Comparison of ENCODE assay signal across 1 cellular context in the genomic region with DNA sequence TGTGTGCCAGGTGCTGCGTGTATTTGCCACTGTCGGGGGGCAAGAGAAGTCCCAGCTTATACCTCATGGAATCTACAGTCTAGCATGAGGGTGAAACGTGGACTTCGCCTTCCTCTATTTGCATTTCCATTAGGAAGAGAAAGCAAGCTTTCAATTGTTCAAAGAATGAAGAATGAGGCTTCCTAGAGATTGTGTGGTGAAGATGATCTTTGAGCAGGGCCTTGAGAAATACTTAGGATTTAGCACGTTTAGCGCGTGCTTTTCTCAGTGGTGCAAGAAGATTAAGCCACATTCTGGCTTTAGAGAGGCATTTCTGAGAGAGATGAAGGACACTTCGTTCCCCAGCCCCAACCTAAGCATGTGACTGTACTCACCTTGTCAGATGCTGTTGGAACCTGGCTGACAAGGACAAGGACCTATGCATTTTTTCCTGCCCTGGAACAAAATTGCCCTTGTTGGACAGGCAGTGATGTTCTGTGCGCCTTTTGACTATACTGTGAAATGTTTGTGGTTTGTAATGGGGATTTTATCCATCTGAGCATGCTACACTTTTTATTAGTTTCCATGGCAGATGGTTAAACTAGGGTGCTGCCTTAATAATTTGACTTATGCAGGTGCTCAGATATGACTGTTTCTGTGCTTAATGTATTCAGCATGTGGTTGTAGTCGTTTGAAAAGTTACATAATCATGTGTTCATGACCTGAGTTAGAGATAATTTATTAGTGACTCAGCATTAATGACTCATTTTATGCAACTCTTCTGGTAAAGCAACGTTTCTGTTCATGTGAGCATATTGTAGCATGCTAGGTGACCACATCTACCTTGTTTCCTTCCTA.
TF ChIP-seq lines count a peak whose summit lies in the region.

No MANE protein-coding gene starts in this region.

TF ChIP-seq in HepG2, 621 proteins besides CTCF, POLR2A, EP300 and RAD21 (continued from another document and continues in another):
- TF ChIP-seq, protein P1, sequence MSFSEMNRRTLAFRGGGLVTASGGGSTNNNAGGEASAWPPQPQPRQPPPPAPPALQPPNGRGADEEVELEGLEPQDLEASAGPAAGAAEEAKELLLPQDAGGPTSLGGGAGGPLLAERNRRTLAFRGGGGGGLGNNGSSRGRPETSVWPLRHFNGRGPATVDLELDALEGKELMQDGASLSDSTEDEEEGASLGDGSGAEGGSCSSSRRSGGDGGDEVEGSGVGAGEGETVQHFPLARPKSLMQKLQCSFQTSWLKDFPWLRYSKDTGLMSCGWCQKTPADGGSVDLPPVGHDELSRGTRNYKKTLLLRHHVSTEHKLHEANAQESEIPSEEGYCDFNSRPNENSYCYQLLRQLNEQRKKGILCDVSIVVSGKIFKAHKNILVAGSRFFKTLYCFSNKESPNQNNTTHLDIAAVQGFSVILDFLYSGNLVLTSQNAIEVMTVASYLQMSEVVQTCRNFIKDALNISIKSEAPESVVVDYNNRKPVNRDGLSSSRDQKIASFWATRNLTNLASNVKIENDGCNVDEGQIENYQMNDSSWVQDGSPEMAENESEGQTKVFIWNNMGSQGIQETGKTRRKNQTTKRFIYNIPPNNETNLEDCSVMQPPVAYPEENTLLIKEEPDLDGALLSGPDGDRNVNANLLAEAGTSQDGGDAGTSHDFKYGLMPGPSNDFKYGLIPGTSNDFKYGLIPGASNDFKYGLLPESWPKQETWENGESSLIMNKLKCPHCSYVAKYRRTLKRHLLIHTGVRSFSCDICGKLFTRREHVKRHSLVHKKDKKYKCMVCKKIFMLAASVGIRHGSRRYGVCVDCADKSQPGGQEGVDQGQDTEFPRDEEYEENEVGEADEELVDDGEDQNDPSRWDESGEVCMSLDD (CRISPR knock-in tag; IDR thresholded peaks at IDR 0.05; ENCODE audit: borderline replicate concordance), result peak; percentile 56; the same call in 1 of the 2 replicates
- TF ChIP-seq GMEB1 (CRISPR knock-in tag; IDR thresholded peaks at IDR 0.05; ENCODE audit: borderline replicate concordance), result no peak
- TF ChIP-seq, protein P2, sequence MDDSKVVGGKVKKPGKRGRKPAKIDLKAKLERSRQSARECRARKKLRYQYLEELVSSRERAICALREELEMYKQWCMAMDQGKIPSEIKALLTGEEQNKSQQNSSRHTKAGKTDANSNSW (CRISPR knock-in tag; IDR thresholded peaks at IDR 0.05; ENCODE audit: borderline replicate concordance), result no peak
- TF ChIP-seq ZNF615 (CRISPR knock-in tag; IDR thresholded peaks at IDR 0.05; ENCODE audit: borderline replicate concordance), result no peak; the same call in 1 of the 2 replicates
- peak; percentile 87 for TF ChIP-seq FOXA3 (CRISPR knock-in tag; IDR thresholded peaks at IDR 0.05)
- peak; percentile 33 to 65; a peak in 3 of 4 replicates for TF ChIP-seq HMGXB4 (CRISPR knock-in tag; IDR thresholded peaks at IDR 0.05; ENCODE audit: borderline replicate concordance in 1 of 2, low read depth in 1 of 2)
- peak; percentile 59; the same call in 1 of the 2 replicates for TF ChIP-seq MTA1 (CRISPR knock-in tag; IDR thresholded peaks at IDR 0.05; ENCODE audit: borderline replicate concordance)
- TF ChIP-seq ETV6 (CRISPR knock-in tag; conservative IDR thresholded peaks at IDR 0.05), result 0 out of 2 replicates have a peak, but pooled peaks have one; percentile 74
- TF ChIP-seq KAT7 (CRISPR knock-in tag; IDR thresholded peaks at IDR 0.05; ENCODE audit: borderline replicate concordance), result peak; percentile 68
- TF ChIP-seq ZC3H4 (CRISPR knock-in tag; IDR thresholded peaks at IDR 0.05; ENCODE audit: borderline replicate concordance), result peak; percentile 10; the same call in 1 of the 2 replicates
- peak; percentile 79 for TF ChIP-seq ZSCAN9 (CRISPR knock-in tag; IDR thresholded peaks at IDR 0.05; ENCODE audit: borderline replicate concordance)
- no peak for TF ChIP-seq NFE2 (CRISPR knock-in tag; IDR thresholded peaks at IDR 0.05)
- TF ChIP-seq SRSF9 (IDR thresholded peaks at IDR 0.05; ENCODE audit: borderline replicate concordance, insufficient read depth, low read depth, low read length, poor library complexity, severe bottlenecking), result no peak
- TF ChIP-seq NAIF1 (CRISPR knock-in tag; IDR thresholded peaks at IDR 0.05; ENCODE audit: borderline replicate concordance), result peak; percentile 82; the same call in 1 of the 2 replicates
- TF ChIP-seq, protein P3, sequence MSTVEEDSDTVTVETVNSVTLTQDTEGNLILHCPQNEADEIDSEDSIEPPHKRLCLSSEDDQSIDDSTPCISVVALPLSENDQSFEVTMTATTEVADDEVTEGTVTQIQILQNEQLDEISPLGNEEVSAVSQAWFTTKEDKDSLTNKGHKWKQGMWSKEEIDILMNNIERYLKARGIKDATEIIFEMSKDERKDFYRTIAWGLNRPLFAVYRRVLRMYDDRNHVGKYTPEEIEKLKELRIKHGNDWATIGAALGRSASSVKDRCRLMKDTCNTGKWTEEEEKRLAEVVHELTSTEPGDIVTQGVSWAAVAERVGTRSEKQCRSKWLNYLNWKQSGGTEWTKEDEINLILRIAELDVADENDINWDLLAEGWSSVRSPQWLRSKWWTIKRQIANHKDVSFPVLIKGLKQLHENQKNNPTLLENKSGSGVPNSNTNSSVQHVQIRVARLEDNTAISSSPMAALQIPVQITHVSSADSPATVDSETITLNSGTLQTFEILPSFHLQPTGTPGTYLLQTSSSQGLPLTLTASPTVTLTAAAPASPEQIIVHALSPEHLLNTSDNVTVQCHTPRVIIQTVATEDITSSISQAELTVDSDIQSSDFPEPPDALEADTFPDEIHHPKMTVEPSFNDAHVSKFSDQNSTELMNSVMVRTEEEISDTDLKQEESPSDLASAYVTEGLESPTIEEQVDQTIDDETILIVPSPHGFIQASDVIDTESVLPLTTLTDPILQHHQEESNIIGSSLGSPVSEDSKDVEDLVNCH (CRISPR knock-in tag; IDR thresholded peaks at IDR 0.05), result no peak
- no peak for TF ChIP-seq GLI4 (CRISPR knock-in tag; IDR thresholded peaks at IDR 0.05; ENCODE audit: borderline replicate concordance)
- TF ChIP-seq, protein P4, sequence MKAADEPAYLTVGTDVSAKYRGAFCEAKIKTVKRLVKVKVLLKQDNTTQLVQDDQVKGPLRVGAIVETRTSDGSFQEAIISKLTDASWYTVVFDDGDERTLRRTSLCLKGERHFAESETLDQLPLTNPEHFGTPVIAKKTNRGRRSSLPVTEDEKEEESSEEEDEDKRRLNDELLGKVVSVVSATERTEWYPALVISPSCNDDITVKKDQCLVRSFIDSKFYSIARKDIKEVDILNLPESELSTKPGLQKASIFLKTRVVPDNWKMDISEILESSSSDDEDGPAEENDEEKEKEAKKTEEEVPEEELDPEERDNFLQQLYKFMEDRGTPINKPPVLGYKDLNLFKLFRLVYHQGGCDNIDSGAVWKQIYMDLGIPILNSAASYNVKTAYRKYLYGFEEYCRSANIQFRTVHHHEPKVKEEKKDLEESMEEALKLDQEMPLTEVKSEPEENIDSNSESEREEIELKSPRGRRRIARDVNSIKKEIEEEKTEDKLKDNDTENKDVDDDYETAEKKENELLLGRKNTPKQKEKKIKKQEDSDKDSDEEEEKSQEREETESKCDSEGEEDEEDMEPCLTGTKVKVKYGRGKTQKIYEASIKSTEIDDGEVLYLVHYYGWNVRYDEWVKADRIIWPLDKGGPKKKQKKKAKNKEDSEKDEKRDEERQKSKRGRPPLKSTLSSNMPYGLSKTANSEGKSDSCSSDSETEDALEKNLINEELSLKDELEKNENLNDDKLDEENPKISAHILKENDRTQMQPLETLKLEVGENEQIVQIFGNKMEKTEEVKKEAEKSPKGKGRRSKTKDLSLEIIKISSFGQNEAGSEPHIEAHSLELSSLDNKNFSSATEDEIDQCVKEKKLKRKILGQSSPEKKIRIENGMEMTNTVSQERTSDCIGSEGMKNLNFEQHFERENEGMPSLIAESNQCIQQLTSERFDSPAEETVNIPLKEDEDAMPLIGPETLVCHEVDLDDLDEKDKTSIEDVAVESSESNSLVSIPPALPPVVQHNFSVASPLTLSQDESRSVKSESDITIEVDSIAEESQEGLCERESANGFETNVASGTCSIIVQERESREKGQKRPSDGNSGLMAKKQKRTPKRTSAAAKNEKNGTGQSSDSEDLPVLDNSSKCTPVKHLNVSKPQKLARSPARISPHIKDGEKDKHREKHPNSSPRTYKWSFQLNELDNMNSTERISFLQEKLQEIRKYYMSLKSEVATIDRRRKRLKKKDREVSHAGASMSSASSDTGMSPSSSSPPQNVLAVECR (CRISPR knock-in tag; IDR thresholded peaks at IDR 0.05; ENCODE audit: borderline replicate concordance), result peak; percentile 63; the same call in 1 of the 2 replicates
- TF ChIP-seq BORCS8-MEF2B (CRISPR knock-in tag; IDR thresholded peaks at IDR 0.05), result peak; percentile 57; the same call in 1 of the 2 replicates
- TF ChIP-seq ZNF17 (CRISPR knock-in tag; IDR thresholded peaks at IDR 0.05), result 0 out of 2 replicates have a peak, but pooled peaks have one; percentile 53
- no peak for TF ChIP-seq MLLT10 (CRISPR knock-in tag; IDR thresholded peaks at IDR 0.05)
- TF ChIP-seq, protein P5, sequence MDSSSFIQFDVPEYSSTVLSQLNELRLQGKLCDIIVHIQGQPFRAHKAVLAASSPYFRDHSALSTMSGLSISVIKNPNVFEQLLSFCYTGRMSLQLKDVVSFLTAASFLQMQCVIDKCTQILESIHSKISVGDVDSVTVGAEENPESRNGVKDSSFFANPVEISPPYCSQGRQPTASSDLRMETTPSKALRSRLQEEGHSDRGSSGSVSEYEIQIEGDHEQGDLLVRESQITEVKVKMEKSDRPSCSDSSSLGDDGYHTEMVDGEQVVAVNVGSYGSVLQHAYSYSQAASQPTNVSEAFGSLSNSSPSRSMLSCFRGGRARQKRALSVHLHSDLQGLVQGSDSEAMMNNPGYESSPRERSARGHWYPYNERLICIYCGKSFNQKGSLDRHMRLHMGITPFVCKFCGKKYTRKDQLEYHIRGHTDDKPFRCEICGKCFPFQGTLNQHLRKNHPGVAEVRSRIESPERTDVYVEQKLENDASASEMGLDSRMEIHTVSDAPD (CRISPR knock-in tag; IDR thresholded peaks at IDR 0.05), result no peak; the same call in 1 of the 2 replicates
- TF ChIP-seq ZNF749 (CRISPR knock-in tag; IDR thresholded peaks at IDR 0.05; ENCODE audit: borderline replicate concordance), result peak; percentile 84; the same call in 1 of the 2 replicates
- peak; percentile 93 for TF ChIP-seq RCOR2 (CRISPR knock-in tag; IDR thresholded peaks at IDR 0.05)
- TF ChIP-seq ZNF672 (CRISPR knock-in tag; IDR thresholded peaks at IDR 0.05), result no peak
- peak; percentile 70; the same call in 1 of the 2 replicates for TF ChIP-seq ZNF343 (CRISPR knock-in tag; IDR thresholded peaks at IDR 0.05)
- peak; percentile 87 for TF ChIP-seq KAT8 (CRISPR knock-in tag; IDR thresholded peaks at IDR 0.05)
- TF ChIP-seq TFE3 (CRISPR knock-in tag; IDR thresholded peaks at IDR 0.05), result peak; percentile 91
- TF ChIP-seq, protein P6, sequence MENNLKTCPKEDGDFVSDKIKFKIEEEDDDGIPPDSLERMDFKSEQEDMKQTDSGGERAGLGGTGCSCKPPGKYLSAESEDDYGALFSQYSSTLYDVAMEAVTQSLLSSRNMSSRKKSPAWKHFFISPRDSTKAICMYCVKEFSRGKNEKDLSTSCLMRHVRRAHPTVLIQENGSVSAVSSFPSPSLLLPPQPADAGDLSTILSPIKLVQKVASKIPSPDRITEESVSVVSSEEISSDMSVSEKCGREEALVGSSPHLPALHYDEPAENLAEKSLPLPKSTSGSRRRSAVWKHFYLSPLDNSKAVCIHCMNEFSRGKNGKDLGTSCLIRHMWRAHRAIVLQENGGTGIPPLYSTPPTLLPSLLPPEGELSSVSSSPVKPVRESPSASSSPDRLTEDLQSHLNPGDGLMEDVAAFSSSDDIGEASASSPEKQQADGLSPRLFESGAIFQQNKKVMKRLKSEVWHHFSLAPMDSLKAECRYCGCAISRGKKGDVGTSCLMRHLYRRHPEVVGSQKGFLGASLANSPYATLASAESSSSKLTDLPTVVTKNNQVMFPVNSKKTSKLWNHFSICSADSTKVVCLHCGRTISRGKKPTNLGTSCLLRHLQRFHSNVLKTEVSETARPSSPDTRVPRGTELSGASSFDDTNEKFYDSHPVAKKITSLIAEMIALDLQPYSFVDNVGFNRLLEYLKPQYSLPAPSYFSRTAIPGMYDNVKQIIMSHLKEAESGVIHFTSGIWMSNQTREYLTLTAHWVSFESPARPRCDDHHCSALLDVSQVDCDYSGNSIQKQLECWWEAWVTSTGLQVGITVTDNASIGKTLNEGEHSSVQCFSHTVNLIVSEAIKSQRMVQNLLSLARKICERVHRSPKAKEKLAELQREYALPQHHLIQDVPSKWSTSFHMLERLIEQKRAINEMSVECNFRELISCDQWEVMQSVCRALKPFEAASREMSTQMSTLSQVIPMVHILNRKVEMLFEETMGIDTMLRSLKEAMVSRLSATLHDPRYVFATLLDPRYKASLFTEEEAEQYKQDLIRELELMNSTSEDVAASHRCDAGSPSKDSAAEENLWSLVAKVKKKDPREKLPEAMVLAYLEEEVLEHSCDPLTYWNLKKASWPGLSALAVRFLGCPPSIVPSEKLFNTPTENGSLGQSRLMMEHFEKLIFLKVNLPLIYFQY (CRISPR knock-in tag; IDR thresholded peaks at IDR 0.05; ENCODE audit: borderline replicate concordance), result no peak
- no peak for TF ChIP-seq MYNN (CRISPR knock-in tag; IDR thresholded peaks at IDR 0.05; ENCODE audit: low read depth)
- TF ChIP-seq ZSCAN22 (CRISPR knock-in tag; IDR thresholded peaks at IDR 0.05), result peak; percentile 52; the same call in 1 of the 2 replicates
